In the genomic region with DNA sequence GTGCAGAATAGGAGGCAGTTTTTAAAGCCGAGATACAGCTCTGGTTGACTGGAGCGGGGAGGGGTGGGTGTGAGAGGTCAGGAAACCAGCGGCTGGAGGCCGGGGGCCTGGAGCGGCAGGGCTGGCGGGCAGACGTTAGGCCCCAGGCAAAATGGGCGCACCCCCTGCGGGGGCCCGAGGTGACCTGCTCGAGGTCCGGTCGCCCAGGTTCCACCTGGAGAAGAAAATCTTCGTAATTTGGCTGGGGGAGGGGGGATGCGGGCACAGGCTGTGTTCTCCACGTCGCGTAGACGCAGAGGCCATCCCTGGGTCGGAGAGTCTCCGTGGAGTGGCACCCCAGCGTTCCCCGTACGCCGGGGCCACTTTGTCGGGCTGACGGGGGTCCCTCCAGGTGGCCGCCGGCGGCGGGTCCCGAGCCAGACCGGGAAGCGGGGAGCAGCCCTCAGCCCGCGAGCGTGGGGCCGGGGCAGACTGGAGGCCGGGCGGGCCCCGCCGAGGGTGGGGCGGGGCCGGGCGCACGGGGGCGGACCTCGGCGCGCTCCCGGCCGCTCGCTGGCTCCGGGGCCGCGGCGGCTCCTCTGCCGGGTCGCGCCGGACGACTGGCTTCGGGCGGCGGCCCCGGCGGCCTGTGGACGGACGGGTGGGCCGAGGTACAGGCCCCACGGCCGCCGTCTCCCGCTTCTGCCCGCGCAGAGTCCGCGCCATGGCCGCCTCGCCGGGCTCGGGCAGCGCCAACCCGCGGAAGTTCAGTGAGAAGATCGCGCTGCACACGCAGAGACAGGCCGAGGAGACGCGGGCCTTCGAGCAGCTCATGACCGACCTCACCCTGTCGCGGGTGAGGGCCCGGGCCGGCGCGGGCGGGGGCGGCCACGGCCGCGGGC, we compare ENCODE assay signal across 8 cellular contexts. TPM values are rescaled to one million over a fixed set of nuclear protein-coding genes. Genes with fewer than 3 reads are reported as not detected.
DNase-seq lines count a peak whose midpoint lies in the region; ATAC-seq, FAIRE-seq and TF ChIP-seq lines count a peak whose summit lies in the region.

A gene with protein sequence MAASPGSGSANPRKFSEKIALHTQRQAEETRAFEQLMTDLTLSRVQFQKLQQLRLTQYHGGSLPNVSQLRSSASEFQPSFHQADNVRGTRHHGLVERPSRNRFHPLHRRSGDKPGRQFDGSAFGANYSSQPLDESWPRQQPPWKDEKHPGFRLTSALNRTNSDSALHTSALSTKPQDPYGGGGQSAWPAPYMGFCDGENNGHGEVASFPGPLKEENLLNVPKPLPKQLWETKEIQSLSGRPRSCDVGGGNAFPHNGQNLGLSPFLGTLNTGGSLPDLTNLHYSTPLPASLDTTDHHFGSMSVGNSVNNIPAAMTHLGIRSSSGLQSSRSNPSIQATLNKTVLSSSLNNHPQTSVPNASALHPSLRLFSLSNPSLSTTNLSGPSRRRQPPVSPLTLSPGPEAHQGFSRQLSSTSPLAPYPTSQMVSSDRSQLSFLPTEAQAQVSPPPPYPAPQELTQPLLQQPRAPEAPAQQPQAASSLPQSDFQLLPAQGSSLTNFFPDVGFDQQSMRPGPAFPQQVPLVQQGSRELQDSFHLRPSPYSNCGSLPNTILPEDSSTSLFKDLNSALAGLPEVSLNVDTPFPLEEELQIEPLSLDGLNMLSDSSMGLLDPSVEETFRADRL (plus strand): TSS at position 555 of the 881 bp plus-strand sequence. CDS start 149 bp downstream, at position 704.

- H3K27me3 Mint-ChIP-seq in CD14-positive monocyte (ENCODE audit: low read depth in 3 of 3) (peaks cover 5 to 14% (median 7%) of the 10 kb centered on the region in 3 donors), type B pancreatic cell (peaks cover 3% of the 10 kb centered on the region)

- CTCF ChIA-PET in RWPE1 (lab: Yijun Ruan, JAX) = interaction anchor here (0.6 to 1.0 kb wide), 3 partner anchors 16 to 47 kb away, joined by 3 to 5 read pairs (median 3); no protein-coding TSS in a partner anchor

- peak within 1 kb of the TSS; percentile 62 to 89 (median 76) for H3K27ac Mint-ChIP-seq in CD14-positive monocyte
- peak within 1 kb of the TSS; percentile 81 for H3K27ac Mint-ChIP-seq in type B pancreatic cell

- no peaks in the 10 kb centered on the region for H3K9me3 ChIP-seq in gastroesophageal sphincter
- no peaks in the 10 kb centered on the region for H3K9me3 ChIP-seq in neutrophil

- peak; percentile 39 for FAIRE-seq in GM19239 (lab: Jason Lieb, UNC)

- no peak for TF ChIP-seq EP300 in gastroesophageal sphincter (IDR thresholded peaks at IDR 0.05)

- H3K4me3 ChIP-seq in gastroesophageal sphincter (peak within 1 kb of the TSS; percentile 77 to 88), neutrophil (ENCODE audit: low read depth in 1 of 2, low read length in 1 of 2) (peak within 1 kb of the TSS; percentile 66 to 80)

- peaks cover 10% of the 10 kb centered on the region in 2 donors for H3K36me3 Mint-ChIP-seq in CD14-positive monocyte
- H3K36me3 Mint-ChIP-seq in type B pancreatic cell = peaks cover 4% of the 10 kb centered on the region

- TF ChIP-seq POLR2A in gastroesophageal sphincter (IDR thresholded peaks at IDR 0.05) = peak; percentile 80 to 87

- H3K9me3 Mint-ChIP-seq in CD14-positive monocyte = peaks cover 0 to 5% (median 0%) of the 10 kb centered on the region in 7 donors
- no peaks in the 10 kb centered on the region for H3K9me3 Mint-ChIP-seq in type B pancreatic cell

- H3K27me3 ChIP-seq in gastroesophageal sphincter (no peaks in the 10 kb centered on the region), neutrophil (peaks cover 80% of the 10 kb centered on the region)

- H3K4me1 ChIP-seq in gastroesophageal sphincter (peaks cover 0 to 46% (median 14%) of the 10 kb centered on the region in 3 donors), neutrophil (ENCODE audit: control insufficient read depth in 1 of 2, insufficient read depth in 1 of 2, low read depth in 1 of 2, low read length in 1 of 2) (peaks cover 11 to 12% of the 10 kb centered on the region in 2 experiments)

- TF ChIP-seq CTCF in CD14-positive monocyte (IDR thresholded peaks at IDR 0.05) = no peak
- no peak; the same call in 1 of the 2 replicates for TF ChIP-seq CTCF in RWPE1 (conservative IDR thresholded peaks at IDR 0.05; ENCODE audit: low read depth)
- TF ChIP-seq CTCF in gastroesophageal sphincter (IDR thresholded peaks at IDR 0.05) = peak in 1 of 4 experiments; percentile 5
- no peak for TF ChIP-seq CTCF in neutrophil (IDR thresholded peaks at IDR 0.05)
- no peak for TF ChIP-seq CTCF in type B pancreatic cell (conservative IDR thresholded peaks at IDR 0.05)

- DNase-seq in CD14-positive monocyte (ENCODE audit: low spot score) = peak; percentile 46
- peak; percentile 88 for DNase-seq in GM19239 (ENCODE audit: insufficient read length, low spot score)
- peak; percentile 67 for DNase-seq in RWPE1 (ENCODE audit: low spot score)
- peak; percentile 13 to 59 (median 20) for DNase-seq in activated naive CD4-positive, alpha-beta T cell (lab: John Stamatoyannopoulos, UW)
- peak; percentile 76 for DNase-seq in type B pancreatic cell (ENCODE audit: extremely low spot score, unreplicated experiment)

- H3K36me3 ChIP-seq in gastroesophageal sphincter (no peaks in the 10 kb centered on the region), neutrophil (no peaks in the 10 kb centered on the region)

- H3K4me1 Mint-ChIP-seq in CD14-positive monocyte (peaks cover 35% of the 10 kb centered on the region), type B pancreatic cell (ENCODE audit: unreplicated experiment) (peaks cover 32% of the 10 kb centered on the region)

- WGBS in gastroesophageal sphincter (ENCODE audit: low coverage in 1 of 2), 2 donors = 0% methylated on average over 1 of the region's 104 CpGs; no CpG with 5 or more reads in 1 of the 2 donors

- peak within 1 kb of the TSS; percentile 78 for H3K27ac ChIP-seq in RWPE1
- H3K27ac ChIP-seq in gastroesophageal sphincter = peak within 1 kb of the TSS; percentile 84 to 97 (median 93)
- peak within 1 kb of the TSS; percentile 66 for H3K27ac ChIP-seq in neutrophil

- ATAC-seq in HG03432 (IDR thresholded peaks at IDR 0.05; ENCODE audit: unreplicated experiment) = peak; percentile 86
- peak; percentile 92 for ATAC-seq in gastroesophageal sphincter

- POLR2A ChIA-PET in RWPE1 (lab: Yijun Ruan, JAX; ENCODE audit: low non-redundant PET) = no interaction called here

- H3K4me3 Mint-ChIP-seq in CD14-positive monocyte = peak within 1 kb of the TSS; percentile 96 to 99
- peak within 1 kb of the TSS; percentile 95 for H3K4me3 Mint-ChIP-seq in type B pancreatic cell

- intact Hi-C loops in CD14-positive monocyte (cut with micrococcal nuclease) = loop anchor here (10.0 kb wide), 2 partner anchors 65 to 75 kb away; no protein-coding TSS in a partner anchor

RNA-seq across cellular contexts. Expression of the gene that starts here (rescaled TPM):
- polyA plus RNA-seq in CD14-positive monocyte = 10 to 100 TPM in 1 of 2 donors, 1 to 10 TPM in 1; 6.0 to 12.2 TPM
- total RNA-seq in gastroesophageal sphincter (10 to 100 TPM; 44.5 to 68.6 (median 65.6) TPM), type B pancreatic cell (ENCODE audit: low replicate concordance) (26.2 and 31.4 TPM in 2 replicates)

Comparison
In these comparisons a context has a peak if more than half of its experiments do, and no peak if none do; other contexts are left out.
1. Peak in every context shown above with its lines: DNase-seq, ATAC-seq, H3K4me3 ChIP-seq and H3K27ac ChIP-seq.
2. DNase-seq: peak in every context shown above with its lines; median percentile 88 in GM19239; 76 in type B pancreatic cell; 67 in RWPE1; 46 in CD14-positive monocyte; 20 in activated naive CD4-positive, alpha-beta T cell.